ENCODE assay signal across 2 cellular contexts in the genomic region with DNA sequence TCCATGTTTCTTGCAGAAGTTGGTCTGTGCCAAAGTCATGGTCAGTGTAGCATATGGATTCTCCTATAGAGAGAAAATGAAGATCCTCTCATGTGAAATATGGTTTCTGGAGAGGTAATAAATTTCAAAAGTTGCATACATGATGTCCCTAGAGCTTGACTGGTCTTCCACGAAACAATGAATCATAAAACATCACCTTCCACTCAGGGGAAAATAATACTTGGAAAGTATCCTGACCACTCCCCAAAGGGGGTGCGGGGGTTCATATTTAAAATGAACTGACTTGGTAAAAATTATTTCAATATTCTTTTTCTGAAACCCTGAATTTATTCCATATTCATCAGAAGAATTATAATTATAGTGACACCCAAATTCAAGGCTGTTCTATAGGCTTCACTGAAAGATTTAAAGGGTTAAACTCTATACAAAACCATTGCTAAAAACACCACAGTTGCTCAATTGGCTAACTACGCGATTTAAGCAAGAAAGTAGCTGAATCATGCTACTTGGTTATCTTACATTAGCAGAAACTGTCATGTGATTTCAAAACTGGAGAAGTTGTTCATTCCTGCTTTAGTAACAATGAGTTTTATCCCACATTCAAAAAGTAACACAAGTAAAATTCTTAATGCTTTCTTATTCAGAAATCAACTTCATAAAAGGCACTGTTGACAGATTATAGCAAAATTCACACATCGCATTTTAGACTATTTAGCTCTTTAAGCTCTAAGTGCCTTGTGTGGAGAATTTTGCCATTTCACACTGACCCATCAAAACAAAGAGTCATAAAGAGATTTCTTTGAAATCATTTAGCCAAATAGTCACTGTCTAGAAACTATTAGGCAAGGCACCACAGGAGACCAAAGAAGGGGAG.
TF ChIP-seq lines count a peak whose summit lies in the region.

No MANE protein-coding gene starts in this region.

TF ChIP-seq in liver, 16 proteins besides CTCF, POLR2A, EP300 and RAD21:
- no peak for TF ChIP-seq NR2F2 (IDR thresholded peaks at IDR 0.05)
- TF ChIP-seq GABPA (IDR thresholded peaks at IDR 0.05 in 1 of 2, conservative IDR thresholded peaks at IDR 0.05 in 1 of 2): no peak
- no peak for TF ChIP-seq FOXA2 (IDR thresholded peaks at IDR 0.05)
- TF ChIP-seq, protein P1, sequence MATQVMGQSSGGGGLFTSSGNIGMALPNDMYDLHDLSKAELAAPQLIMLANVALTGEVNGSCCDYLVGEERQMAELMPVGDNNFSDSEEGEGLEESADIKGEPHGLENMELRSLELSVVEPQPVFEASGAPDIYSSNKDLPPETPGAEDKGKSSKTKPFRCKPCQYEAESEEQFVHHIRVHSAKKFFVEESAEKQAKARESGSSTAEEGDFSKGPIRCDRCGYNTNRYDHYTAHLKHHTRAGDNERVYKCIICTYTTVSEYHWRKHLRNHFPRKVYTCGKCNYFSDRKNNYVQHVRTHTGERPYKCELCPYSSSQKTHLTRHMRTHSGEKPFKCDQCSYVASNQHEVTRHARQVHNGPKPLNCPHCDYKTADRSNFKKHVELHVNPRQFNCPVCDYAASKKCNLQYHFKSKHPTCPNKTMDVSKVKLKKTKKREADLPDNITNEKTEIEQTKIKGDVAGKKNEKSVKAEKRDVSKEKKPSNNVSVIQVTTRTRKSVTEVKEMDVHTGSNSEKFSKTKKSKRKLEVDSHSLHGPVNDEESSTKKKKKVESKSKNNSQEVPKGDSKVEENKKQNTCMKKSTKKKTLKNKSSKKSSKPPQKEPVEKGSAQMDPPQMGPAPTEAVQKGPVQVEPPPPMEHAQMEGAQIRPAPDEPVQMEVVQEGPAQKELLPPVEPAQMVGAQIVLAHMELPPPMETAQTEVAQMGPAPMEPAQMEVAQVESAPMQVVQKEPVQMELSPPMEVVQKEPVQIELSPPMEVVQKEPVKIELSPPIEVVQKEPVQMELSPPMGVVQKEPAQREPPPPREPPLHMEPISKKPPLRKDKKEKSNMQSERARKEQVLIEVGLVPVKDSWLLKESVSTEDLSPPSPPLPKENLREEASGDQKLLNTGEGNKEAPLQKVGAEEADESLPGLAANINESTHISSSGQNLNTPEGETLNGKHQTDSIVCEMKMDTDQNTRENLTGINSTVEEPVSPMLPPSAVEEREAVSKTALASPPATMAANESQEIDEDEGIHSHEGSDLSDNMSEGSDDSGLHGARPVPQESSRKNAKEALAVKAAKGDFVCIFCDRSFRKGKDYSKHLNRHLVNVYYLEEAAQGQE (IDR thresholded peaks at IDR 0.05): no peak
- peak in 1 of 2 donors; percentile 15 for TF ChIP-seq HNF4A (conservative IDR thresholded peaks at IDR 0.05)
- no peak for TF ChIP-seq TAF1 (conservative IDR thresholded peaks at IDR 0.05)
- TF ChIP-seq RXRA (IDR thresholded peaks at IDR 0.05): peak in 1 of 2 donors; percentile 51
- TF ChIP-seq EGR1 (IDR thresholded peaks at IDR 0.05; ENCODE audit: low read depth in 2 of 2): no peak
- TF ChIP-seq, protein P2, sequence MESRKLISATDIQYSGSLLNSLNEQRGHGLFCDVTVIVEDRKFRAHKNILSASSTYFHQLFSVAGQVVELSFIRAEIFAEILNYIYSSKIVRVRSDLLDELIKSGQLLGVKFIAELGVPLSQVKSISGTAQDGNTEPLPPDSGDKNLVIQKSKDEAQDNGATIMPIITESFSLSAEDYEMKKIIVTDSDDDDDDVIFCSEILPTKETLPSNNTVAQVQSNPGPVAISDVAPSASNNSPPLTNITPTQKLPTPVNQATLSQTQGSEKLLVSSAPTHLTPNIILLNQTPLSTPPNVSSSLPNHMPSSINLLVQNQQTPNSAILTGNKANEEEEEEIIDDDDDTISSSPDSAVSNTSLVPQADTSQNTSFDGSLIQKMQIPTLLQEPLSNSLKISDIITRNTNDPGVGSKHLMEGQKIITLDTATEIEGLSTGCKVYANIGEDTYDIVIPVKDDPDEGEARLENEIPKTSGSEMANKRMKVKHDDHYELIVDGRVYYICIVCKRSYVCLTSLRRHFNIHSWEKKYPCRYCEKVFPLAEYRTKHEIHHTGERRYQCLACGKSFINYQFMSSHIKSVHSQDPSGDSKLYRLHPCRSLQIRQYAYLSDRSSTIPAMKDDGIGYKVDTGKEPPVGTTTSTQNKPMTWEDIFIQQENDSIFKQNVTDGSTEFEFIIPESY (IDR thresholded peaks at IDR 0.05): peak; percentile 32
- TF ChIP-seq, protein P3, sequence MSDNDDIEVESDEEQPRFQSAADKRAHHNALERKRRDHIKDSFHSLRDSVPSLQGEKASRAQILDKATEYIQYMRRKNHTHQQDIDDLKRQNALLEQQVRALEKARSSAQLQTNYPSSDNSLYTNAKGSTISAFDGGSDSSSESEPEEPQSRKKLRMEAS (IDR thresholded peaks at IDR 0.05): peak; percentile 36
- TF ChIP-seq, protein P4, sequence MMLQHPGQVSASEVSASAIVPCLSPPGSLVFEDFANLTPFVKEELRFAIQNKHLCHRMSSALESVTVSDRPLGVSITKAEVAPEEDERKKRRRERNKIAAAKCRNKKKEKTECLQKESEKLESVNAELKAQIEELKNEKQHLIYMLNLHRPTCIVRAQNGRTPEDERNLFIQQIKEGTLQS (IDR thresholded peaks at IDR 0.05): no peak
- TF ChIP-seq JUND (IDR thresholded peaks at IDR 0.05): peak in 1 of 2 donors; percentile 26
- peak; percentile 35 for TF ChIP-seq YY1 (IDR thresholded peaks at IDR 0.05)

TF ChIP-seq in HepG2, 621 proteins besides CTCF, POLR2A, EP300 and RAD21:
- TF ChIP-seq, protein P5, sequence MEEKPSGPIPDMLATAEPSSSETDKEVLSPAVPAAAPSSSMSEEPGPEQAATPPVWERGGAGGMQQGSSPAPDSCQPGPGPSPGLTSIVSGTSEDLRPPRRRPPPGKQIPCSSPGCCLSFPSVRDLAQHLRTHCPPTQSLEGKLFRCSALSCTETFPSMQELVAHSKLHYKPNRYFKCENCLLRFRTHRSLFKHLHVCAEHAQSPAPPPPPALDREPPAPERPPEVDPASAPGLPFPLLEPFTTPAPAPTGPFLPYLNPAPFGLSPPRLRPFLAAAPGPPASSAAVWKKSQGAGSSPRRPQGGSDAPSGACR (CRISPR knock-in tag; IDR thresholded peaks at IDR 0.05): no peak
- no peak for TF ChIP-seq ZNF781 (CRISPR knock-in tag; IDR thresholded peaks at IDR 0.05; ENCODE audit: borderline replicate concordance, not compliant biosample characterization)
- no peak for TF ChIP-seq WIZ (CRISPR knock-in tag; IDR thresholded peaks at IDR 0.05)
- no peak for TF ChIP-seq FOSL1 (CRISPR knock-in tag; IDR thresholded peaks at IDR 0.05; ENCODE audit: borderline replicate concordance)
- no peak for TF ChIP-seq ZNF572 (CRISPR knock-in tag; IDR thresholded peaks at IDR 0.05)
- TF ChIP-seq STAG1 (CRISPR knock-in tag; IDR thresholded peaks at IDR 0.05): no peak
- TF ChIP-seq PAX8 (CRISPR knock-in tag; IDR thresholded peaks at IDR 0.05; ENCODE audit: borderline replicate concordance): no peak
- no peak for TF ChIP-seq ZNF10 (CRISPR knock-in tag; IDR thresholded peaks at IDR 0.05; ENCODE audit: borderline replicate concordance, low read depth)
- TF ChIP-seq, protein P6, sequence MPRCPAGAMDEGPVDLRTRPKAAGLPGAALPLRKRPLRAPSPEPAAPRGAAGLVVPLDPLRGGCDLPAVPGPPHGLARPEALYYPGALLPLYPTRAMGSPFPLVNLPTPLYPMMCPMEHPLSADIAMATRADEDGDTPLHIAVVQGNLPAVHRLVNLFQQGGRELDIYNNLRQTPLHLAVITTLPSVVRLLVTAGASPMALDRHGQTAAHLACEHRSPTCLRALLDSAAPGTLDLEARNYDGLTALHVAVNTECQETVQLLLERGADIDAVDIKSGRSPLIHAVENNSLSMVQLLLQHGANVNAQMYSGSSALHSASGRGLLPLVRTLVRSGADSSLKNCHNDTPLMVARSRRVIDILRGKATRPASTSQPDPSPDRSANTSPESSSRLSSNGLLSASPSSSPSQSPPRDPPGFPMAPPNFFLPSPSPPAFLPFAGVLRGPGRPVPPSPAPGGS (CRISPR knock-in tag; IDR thresholded peaks at IDR 0.05): no peak
TF ChIP-seq in HepG2: peak in this region for 0.
